ENCODE assay signal across 9 cellular contexts in genomic region chr11:68383976-68384501, GRCh38.
A peak's percentile ranks its signal among the peaks of the same experiment; 100 is the strongest.
DNase-seq lines count a peak whose midpoint lies in the region; ATAC-seq and TF ChIP-seq lines count a peak whose summit lies in the region.
"Had no signal": no experiment of that assay in that cellular context is flagged by ENCODE, and none has a peak within 500 bp of the region (broad histone marks: within the 10 kb centered on the region; RNA-seq: fewer than 3 reads in every experiment).

No MANE protein-coding gene starts in this region.

- DNase-seq in NCI-H1105 treated with DMSO at 0.1 percent for 48 hours (lab: John Stamatoyannopoulos, UW) (peak; percentile 2), NCI-H1105 (lab: John Stamatoyannopoulos, UW) (no peak), NCI-H446 treated with DMSO at 0.1 percent for 48 hours (lab: John Stamatoyannopoulos, UW) (peak; percentile 32), fibroblast of mammary gland (ENCODE audit: low read depth) (peak; percentile 35), tibial artery (peak; percentile 71 to 81)
- DNase-seq in activated T-cell treated with anti-CD3 and anti-CD28 coated beads, Interleukin-2, amount 50 U/mL, for 1 hour: peak; percentile 68

- H3K4me3 ChIP-seq in fibroblast of mammary gland (ENCODE audit: control insufficient read depth, low read depth, low read length) (no peak overlapping the region), neutrophil (ENCODE audit: low read depth in 1 of 2, low read length in 1 of 2) (no peak overlapping the region), tibial artery (no peak overlapping the region)
- H3K4me3 ChIP-seq: BLaER1 treated with 17β-estradiol and CSF1 and Interleukin-3, amounts not matched to agents 10 nM and 100 nM had no signal

- ATAC-seq in GM21717 (IDR thresholded peaks at IDR 0.05; ENCODE audit: unreplicated experiment): no peak

- H3K27me3 ChIP-seq in neutrophil: peaks cover 27% of the 10 kb centered on the region
- no peaks in the 10 kb centered on the region for H3K27me3 ChIP-seq in tibial artery
- H3K27me3 ChIP-seq: BLaER1 treated with 17β-estradiol and CSF1 and Interleukin-3, amounts not matched to agents 10 nM and 100 nM had no signal

- H3K27ac ChIP-seq in neutrophil (no peak overlapping the region), tibial artery (peak overlapping the region; percentile 82 to 94)

- H3K9me3 ChIP-seq in neutrophil (no peaks in the 10 kb centered on the region), tibial artery (no peaks in the 10 kb centered on the region)

- TF ChIP-seq CTCF in fibroblast of mammary gland (conservative IDR thresholded peaks at IDR 0.05; ENCODE audit: control insufficient read depth, insufficient read depth, low read depth, low read length): peak; percentile 87
- peak; percentile 75 for TF ChIP-seq CTCF in neutrophil (IDR thresholded peaks at IDR 0.05)
- peak; percentile 93 to 94 for TF ChIP-seq CTCF in tibial artery (IDR thresholded peaks at IDR 0.05)

- intact Hi-C loops in tibial artery (cut with DNase I; ENCODE audit: low total_unique reads): loop anchor here (1.0 to 10.0 kb wide), 3 partner anchors 61 to 124 kb away; partner anchors contain the start of gene LRP5

- H3K4me1 ChIP-seq in neutrophil (ENCODE audit: control insufficient read depth in 1 of 2, insufficient read depth in 1 of 2, low read depth in 1 of 2, low read length in 1 of 2) (peaks cover 5 to 6% of the 10 kb centered on the region in 2 experiments), tibial artery (peaks cover 0 to 55% (median 49%) of the 10 kb centered on the region in 4 donors)

- no peaks in the 10 kb centered on the region for H3K36me3 ChIP-seq in neutrophil
- peaks cover 15 to 41% (median 18%) of the 10 kb centered on the region in 3 donors for H3K36me3 ChIP-seq in tibial artery
